ENCODE assay signal across 8 cellular contexts in genomic region chr15:25501828-25502446, GRCh38.
A peak's percentile ranks its signal among the peaks of the same experiment; 100 is the strongest.
DNase-seq lines count a peak whose midpoint lies in the region; ATAC-seq, FAIRE-seq and TF ChIP-seq lines count a peak whose summit lies in the region.

No MANE protein-coding gene starts in this region.

- H3K27ac ChIP-seq in RWPE2 (ENCODE audit: poor library complexity, severe bottlenecking) = no peak overlapping the region
- no peak overlapping the region for H3K27ac ChIP-seq in small intestine (ENCODE audit: low read depth in 1 of 2, low read length in 1 of 2)

- WGBS in small intestine, 3 donors = 24 to 42% (median 34%) methylated on average over 5 of the region's 5 CpGs

- no peaks in the 10 kb centered on the region for H3K9me3 ChIP-seq in RWPE2 (ENCODE audit: severe bottlenecking)
- no peaks in the 10 kb centered on the region for H3K9me3 ChIP-seq in small intestine (ENCODE audit: control insufficient read depth, low read depth)

- TF ChIP-seq CTCF in GM10266 (IDR thresholded peaks at IDR 0.05; ENCODE audit: control insufficient read depth, insufficient read depth, low read depth, missing control alignments) = peak; percentile 25
- peak; percentile 88 for TF ChIP-seq CTCF in RWPE2 (IDR thresholded peaks at IDR 0.05; ENCODE audit: poor library complexity, severe bottlenecking)

- H3K27me3 ChIP-seq in RWPE2 (ENCODE audit: insufficient read depth, poor library complexity, severe bottlenecking) (no peaks in the 10 kb centered on the region), small intestine (ENCODE audit: control insufficient read depth in 2 of 2, insufficient read depth in 2 of 2, low read length in 2 of 2) (no peaks in the 10 kb centered on the region)

- ATAC-seq in RWPE2 (ENCODE audit: low read depth) = peak; percentile 44; the same call in 1 of the 3 replicates

- DNase-seq in AG08395 (ENCODE audit: low spot score) (peak; percentile 25), GM10266 (ENCODE audit: extremely low spot score) (no peak), RWPE2 (ENCODE audit: low spot score) (no peak), globus pallidus (ENCODE audit: low spot score) (peak; percentile 18), small intestine (peak; percentile 20), posterior cingulate gyrus (no peak), NCI-H1694 treated with DMSO at 0.1 percent for 48 hours (lab: John Stamatoyannopoulos, UW) (no peak)
- no peak for DNase-seq in activated CD8-positive, alpha-beta memory T cell treated with anti-CD3 and anti-CD28 coated beads, Interleukin-2, amount 50 U/mL, for 4 hours

- H3K36me3 ChIP-seq in RWPE2 (ENCODE audit: low read depth) (no peaks in the 10 kb centered on the region), small intestine (ENCODE audit: control insufficient read depth in 2 of 2, insufficient read depth in 2 of 2, low read length in 2 of 2) (no peaks in the 10 kb centered on the region)

- intact Hi-C loops in posterior cingulate gyrus (cut with DNase I) = no loop called here

- H3K4me3 ChIP-seq in RWPE2 (ENCODE audit: severe bottlenecking) = no peak overlapping the region
- no peak overlapping the region for H3K4me3 ChIP-seq in small intestine (ENCODE audit: low read depth in 1 of 2, low read length in 2 of 2)

- H3K4me1 ChIP-seq in RWPE2 (ENCODE audit: insufficient read depth, poor library complexity, severe bottlenecking) (peaks cover 8% of the 10 kb centered on the region), small intestine (ENCODE audit: control insufficient read depth in 2 of 2, insufficient read depth in 1 of 2, low read depth in 1 of 2, low read length in 1 of 2) (no peaks in the 10 kb centered on the region)

- FAIRE-seq in small intestine (lab: Jason Lieb, UNC) = no peak

Comparison
In these comparisons a context has a peak if more than half of its experiments do, and no peak if none do; other contexts are left out.
1. DNase-seq: peak in AG08395 (single experiment), globus pallidus (single experiment) and small intestine (single experiment); none in GM10266 (single experiment), RWPE2 (single experiment), posterior cingulate gyrus (0 of 10), NCI-H1694 treated with DMSO at 0.1 percent for 48 hours (single experiment) and activated CD8-positive, alpha-beta memory T cell treated with anti-CD3 and anti-CD28 coated beads, Interleukin-2, amount 50 U/mL, for 4 hours (single experiment).